In genomic region chr14:69285661-69286255, GRCh38 we compare ENCODE assay signal across 20 cellular contexts. TPM values are rescaled to one million over a fixed set of nuclear protein-coding genes. Genes with fewer than 3 reads are reported as not detected.
"Had no signal": no experiment of that assay in that cellular context is flagged by ENCODE, and none has a peak within 500 bp of the region (broad histone marks: within the 10 kb centered on the region; RNA-seq: fewer than 3 reads in every experiment).

No MANE protein-coding gene starts in this region.

- H3K4me3 Mint-ChIP-seq: immature natural killer cell; natural killer cell; neural crest cell; stimulated activated naive CD8-positive, alpha-beta T cell treated with anti-CD3 and anti-CD28 coated beads, Interleukin-15, Interleukin-2, amounts not matched to agents 100 ng/mL and 50 ng/mL, for 24 hours had no signal

- H3K27ac ChIP-seq: epithelial cell of prostate, esophagus muscularis mucosa, gastroesophageal sphincter, ovary, testis, tibial nerve, upper lobe of right lung had no signal

- H3K36me3 ChIP-seq: esophagus muscularis mucosa, gastroesophageal sphincter, ovary, tibial nerve, upper lobe of right lung had no signal

- DNase-seq: effector memory CD4-positive, alpha-beta T cell; glutamatergic neuron; immature natural killer cell; left cardiac atrium; mammary epithelial cell; natural killer cell; nucleus accumbens; ovary; right cardiac atrium; stimulated activated CD4-positive, alpha-beta T cell treated with anti-CD3 and anti-CD28 coated beads, Interleukin-2, amount 100 ng/mL, for 48 hours; testis; upper lobe of right lung had no signal

- H3K4me1 Mint-ChIP-seq: immature natural killer cell, natural killer cell had no signal

- H3K9me3 Mint-ChIP-seq: immature natural killer cell; natural killer cell; neural crest cell; stimulated activated naive CD8-positive, alpha-beta T cell treated with anti-CD3 and anti-CD28 coated beads, Interleukin-15, Interleukin-2, amounts not matched to agents 100 ng/mL and 50 ng/mL, for 24 hours had no signal

- H3K9me3 ChIP-seq: esophagus muscularis mucosa, gastroesophageal sphincter, ovary, testis, tibial nerve, upper lobe of right lung had no signal

- H3K27me3 Mint-ChIP-seq: stimulated activated naive CD8-positive, alpha-beta T cell treated with anti-CD3 and anti-CD28 coated beads, Interleukin-15, Interleukin-2, amounts not matched to agents 100 ng/mL and 50 ng/mL, for 24 hours had no signal

- FAIRE-seq: keratinocyte had no signal

- H3K36me3 Mint-ChIP-seq: immature natural killer cell, natural killer cell had no signal

- H3K4me3 ChIP-seq: esophagus muscularis mucosa, gastroesophageal sphincter, ovary, smooth muscle cell, testis, tibial nerve, upper lobe of right lung had no signal

- H3K4me2 ChIP-seq: smooth muscle cell had no signal

- ATAC-seq: gastroesophageal sphincter, left cardiac atrium, natural killer cell, right cardiac atrium, upper lobe of right lung had no signal

- H3K27ac Mint-ChIP-seq: immature natural killer cell; natural killer cell; stimulated activated naive CD8-positive, alpha-beta T cell treated with anti-CD3 and anti-CD28 coated beads, Interleukin-15, Interleukin-2, amounts not matched to agents 100 ng/mL and 50 ng/mL, for 24 hours had no signal

- H3K27me3 ChIP-seq: esophagus muscularis mucosa, gastroesophageal sphincter, ovary, testis, tibial nerve, upper lobe of right lung had no signal

RNA-seq across cellular contexts. Expression of gene GALNT16, which starts 25.8 kb away (rescaled TPM):
- total RNA-seq: natural killer cell had no signal
- polyA plus RNA-seq: immature natural killer cell, keratinocyte had no signal
